ENCODE assay signal across 16 cellular contexts in genomic region chr20:10308652-10309051, GRCh38.
"Had no signal": no experiment of that assay in that cellular context is flagged by ENCODE, and none has a peak within 500 bp of the region (broad histone marks: within the 10 kb centered on the region; RNA-seq: fewer than 3 reads in every experiment).

No MANE protein-coding gene starts in this region.

- H3K36me3 ChIP-seq: gastroesophageal sphincter, neutrophil, upper lobe of left lung had no signal

- H3K27me3 ChIP-seq: gastroesophageal sphincter, testis, upper lobe of left lung had no signal

- H3K4me3 Mint-ChIP-seq: activated CD4-positive, alpha-beta T cell treated with anti-CD3 and anti-CD28 coated beads, Interleukin-2, amount 10 ng/mL, durations not matched to agents 7 days and 5 days; stimulated activated naive CD8-positive, alpha-beta T cell treated with anti-CD3 and anti-CD28 coated beads, Interleukin-15, amount 100 ng/mL, for 72 hours had no signal

- H3K27ac ChIP-seq: epithelial cell of prostate, gastroesophageal sphincter, neutrophil, testis, upper lobe of left lung had no signal

- H3K36me3 Mint-ChIP-seq: naive B cell had no signal

- H3K27ac Mint-ChIP-seq: activated CD4-positive, alpha-beta T cell treated with anti-CD3 and anti-CD28 coated beads, Interleukin-2, amount 10 ng/mL, durations not matched to agents 7 days and 5 days; effector memory CD8-positive, alpha-beta T cell; naive B cell; stimulated activated naive CD8-positive, alpha-beta T cell treated with anti-CD3 and anti-CD28 coated beads, Interleukin-15, amount 100 ng/mL, for 72 hours had no signal

- H3K9me3 ChIP-seq: gastroesophageal sphincter, neutrophil, testis, upper lobe of left lung had no signal

- FAIRE-seq: small intestine had no signal

- H3K9me3 Mint-ChIP-seq: activated CD4-positive, alpha-beta T cell treated with anti-CD3 and anti-CD28 coated beads, Interleukin-2, amount 10 ng/mL, durations not matched to agents 7 days and 5 days; effector memory CD8-positive, alpha-beta T cell had no signal

- DNase-seq: activated CD4-positive, alpha-beta T cell treated with anti-CD3 and anti-CD28 coated beads, Interleukin-2, amount 10 ng/mL, durations not matched to agents 7 days and 5 days; activated CD8-positive, alpha-beta memory T cell treated with anti-CD3 and anti-CD28 coated beads, Interleukin-2, amount 50 U/mL, for 48 hours; activated naive CD4-positive, alpha-beta T cell; aorta; effector memory CD8-positive, alpha-beta T cell; islet precursor cell; naive B cell; small intestine; stimulated activated naive CD8-positive, alpha-beta T cell treated with anti-CD3 and anti-CD28 coated beads, Interleukin-15, amount 100 ng/mL, for 72 hours; T-helper 9 cell; testis; upper lobe of left lung had no signal

- H3K4me1 Mint-ChIP-seq: naive B cell; stimulated activated naive CD8-positive, alpha-beta T cell treated with anti-CD3 and anti-CD28 coated beads, Interleukin-15, amount 100 ng/mL, for 72 hours had no signal

- H3K4me1 ChIP-seq: gastroesophageal sphincter, testis, upper lobe of left lung had no signal

- H3K4me3 ChIP-seq: gastroesophageal sphincter, lung, testis, upper lobe of left lung had no signal
